In the genomic region with DNA sequence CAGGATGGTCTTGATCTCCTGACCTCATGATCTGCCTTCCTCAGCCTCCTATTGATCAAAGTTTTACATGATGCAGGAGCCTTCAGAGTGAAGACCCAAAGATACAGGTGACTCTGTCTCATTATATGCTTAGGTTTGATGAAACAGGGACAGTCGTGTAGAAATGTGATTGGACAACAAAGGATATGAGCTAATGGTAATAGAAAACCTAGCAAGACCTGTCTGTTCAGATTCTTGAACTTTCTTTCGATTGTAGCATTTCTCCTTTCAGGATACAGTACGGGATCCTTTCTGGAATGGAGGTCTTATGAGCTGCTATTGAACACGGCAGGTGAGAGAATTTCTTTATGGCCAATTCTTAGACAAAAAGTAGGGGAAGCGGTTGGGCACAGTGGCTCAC, we compare ENCODE assay signal across 1 cellular context.
TF ChIP-seq lines count a peak whose summit lies in the region.

Gene ACKR2, plus strand, starts transcription at position 244 of the 400 bp plus-strand sequence. CDS start 55,058 bp downstream, outside the sequence.

TF ChIP-seq in HepG2, 621 proteins besides CTCF, POLR2A, EP300 and RAD21:
- TF ChIP-seq HES4 (CRISPR knock-in tag; IDR thresholded peaks at IDR 0.05; ENCODE audit: borderline replicate concordance), result no peak
- TF ChIP-seq TRIM22 (IDR thresholded peaks at IDR 0.05), result no peak
- no peak for TF ChIP-seq ZNF326 (CRISPR knock-in tag; IDR thresholded peaks at IDR 0.05; ENCODE audit: borderline replicate concordance)
- no peak for TF ChIP-seq NFKB2 (CRISPR knock-in tag; IDR thresholded peaks at IDR 0.05; ENCODE audit: borderline replicate concordance)
- TF ChIP-seq ZBTB34 (CRISPR knock-in tag; IDR thresholded peaks at IDR 0.05), result no peak
- no peak for TF ChIP-seq ZFY (CRISPR knock-in tag; IDR thresholded peaks at IDR 0.05)
- no peak for TF ChIP-seq SYNCRIP (IDR thresholded peaks at IDR 0.05; ENCODE audit: insufficient read depth, low read depth, low read length)
- no peak for TF ChIP-seq RCOR2 (CRISPR knock-in tag; IDR thresholded peaks at IDR 0.05)
- TF ChIP-seq PPARG (CRISPR knock-in tag; conservative IDR thresholded peaks at IDR 0.05), result no peak
- no peak for TF ChIP-seq NFIB (CRISPR knock-in tag; IDR thresholded peaks at IDR 0.05; ENCODE audit: borderline replicate concordance)
